ENCODE assay signal across 1 cellular context in the genomic region with DNA sequence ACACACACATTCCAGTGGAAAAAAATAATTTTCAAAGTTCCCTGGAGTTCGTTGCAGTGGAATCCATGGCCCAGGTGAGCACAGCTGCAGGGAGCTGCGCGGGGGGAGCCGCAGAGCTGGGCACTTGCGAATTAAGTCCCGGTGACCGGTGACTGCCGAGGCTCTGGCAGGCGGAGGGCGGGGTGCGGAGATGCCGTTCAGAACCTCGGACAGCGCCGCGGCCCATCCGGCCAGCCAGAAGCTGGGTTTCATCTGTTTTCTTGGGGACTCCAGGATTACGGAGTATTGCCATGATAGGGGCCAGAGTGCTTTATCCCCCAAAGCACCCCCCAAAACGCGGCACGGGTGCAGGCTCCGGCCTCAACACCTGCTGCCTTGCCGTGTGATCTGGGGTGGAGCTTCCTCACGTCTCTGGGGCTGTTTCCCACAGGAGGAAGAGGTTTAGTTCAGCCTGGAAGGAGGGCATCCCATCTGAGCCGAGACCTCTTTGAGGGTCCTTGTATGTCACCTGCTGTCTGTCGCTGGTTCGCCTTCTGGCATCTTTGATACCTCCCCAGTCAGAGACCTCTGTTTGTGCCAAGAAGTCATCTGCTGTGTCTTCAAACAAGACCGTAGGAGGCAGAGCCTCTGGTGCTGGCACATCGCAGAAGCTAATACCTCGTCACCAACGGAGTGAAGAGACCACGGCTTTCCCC.
A peak's percentile ranks its signal among the peaks of the same experiment; 100 is the strongest.
TF ChIP-seq lines count a peak whose summit lies in the region.

No MANE protein-coding gene starts in this region.

TF ChIP-seq in HepG2, 621 proteins besides CTCF, POLR2A, EP300 and RAD21 (continued from another document and continues in another):
- TF ChIP-seq CEBPZ (IDR thresholded peaks at IDR 0.05; ENCODE audit: low read length): no peak
- no peak for TF ChIP-seq FOXA1 (IDR thresholded peaks at IDR 0.05)
- no peak for TF ChIP-seq FOXA1 (CRISPR knock-in tag; IDR thresholded peaks at IDR 0.05)
- no peak; the same call in 1 of the 2 replicates for TF ChIP-seq HNF1B (CRISPR knock-in tag; IDR thresholded peaks at IDR 0.05)
- TF ChIP-seq, protein P1, sequence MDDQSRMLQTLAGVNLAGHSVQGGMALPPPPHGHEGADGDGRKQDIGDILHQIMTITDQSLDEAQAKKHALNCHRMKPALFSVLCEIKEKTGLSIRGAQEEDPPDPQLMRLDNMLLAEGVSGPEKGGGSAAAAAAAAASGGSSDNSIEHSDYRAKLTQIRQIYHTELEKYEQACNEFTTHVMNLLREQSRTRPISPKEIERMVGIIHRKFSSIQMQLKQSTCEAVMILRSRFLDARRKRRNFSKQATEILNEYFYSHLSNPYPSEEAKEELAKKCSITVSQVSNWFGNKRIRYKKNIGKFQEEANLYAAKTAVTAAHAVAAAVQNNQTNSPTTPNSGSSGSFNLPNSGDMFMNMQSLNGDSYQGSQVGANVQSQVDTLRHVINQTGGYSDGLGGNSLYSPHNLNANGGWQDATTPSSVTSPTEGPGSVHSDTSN (CRISPR knock-in tag; IDR thresholded peaks at IDR 0.05; ENCODE audit: borderline replicate concordance): peak; percentile 83; the same call in 1 of the 2 replicates
- TF ChIP-seq ZNF317 (CRISPR knock-in tag; IDR thresholded peaks at IDR 0.05): peak; percentile 71; the same call in 1 of the 2 replicates
- TF ChIP-seq TBL1XR1 (IDR thresholded peaks at IDR 0.05; ENCODE audit: borderline replicate concordance, low read length, partially characterized antibody): no peak
- no peak for TF ChIP-seq RORA (CRISPR knock-in tag; IDR thresholded peaks at IDR 0.05)
- peak; percentile 67; the same call in 1 of the 2 replicates for TF ChIP-seq ATF2 (CRISPR knock-in tag; IDR thresholded peaks at IDR 0.05)
- peak; percentile 72; the same call in 1 of the 2 replicates for TF ChIP-seq ZBTB20 (CRISPR knock-in tag; IDR thresholded peaks at IDR 0.05; ENCODE audit: borderline replicate concordance, low read depth)
- TF ChIP-seq SPEN (CRISPR knock-in tag; IDR thresholded peaks at IDR 0.05; ENCODE audit: low read depth): peak; percentile 55; the same call in 1 of the 2 replicates
- TF ChIP-seq TEAD2 (CRISPR knock-in tag; IDR thresholded peaks at IDR 0.05): no peak; the same call in 1 of the 2 replicates
- TF ChIP-seq TP53 (CRISPR knock-in tag; conservative IDR thresholded peaks at IDR 0.05): no peak
- TF ChIP-seq KAT7 (CRISPR knock-in tag; IDR thresholded peaks at IDR 0.05; ENCODE audit: borderline replicate concordance): no peak
- TF ChIP-seq SRY (CRISPR knock-in tag; IDR thresholded peaks at IDR 0.05): peak; percentile 83; the same call in 1 of the 2 replicates
- no peak for TF ChIP-seq DMAP1 (CRISPR knock-in tag; IDR thresholded peaks at IDR 0.05)
- TF ChIP-seq, protein P2, sequence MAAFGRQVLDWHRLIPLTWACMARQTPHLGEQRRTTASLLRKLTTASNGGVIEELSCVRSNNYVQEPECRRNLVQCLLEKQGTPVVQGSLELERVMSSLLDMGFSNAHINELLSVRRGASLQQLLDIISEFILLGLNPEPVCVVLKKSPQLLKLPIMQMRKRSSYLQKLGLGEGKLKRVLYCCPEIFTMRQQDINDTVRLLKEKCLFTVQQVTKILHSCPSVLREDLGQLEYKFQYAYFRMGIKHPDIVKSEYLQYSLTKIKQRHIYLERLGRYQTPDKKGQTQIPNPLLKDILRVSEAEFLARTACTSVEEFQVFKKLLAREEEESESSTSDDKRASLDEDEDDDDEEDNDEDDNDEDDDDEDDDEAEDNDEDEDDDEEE (CRISPR knock-in tag; IDR thresholded peaks at IDR 0.05): peak; percentile 87; the same call in 1 of the 2 replicates
- no peak for TF ChIP-seq MZF1 (CRISPR knock-in tag; IDR thresholded peaks at IDR 0.05; ENCODE audit: borderline replicate concordance)
- no peak for TF ChIP-seq ZNF713 (CRISPR knock-in tag; IDR thresholded peaks at IDR 0.05)
- TF ChIP-seq, protein P3, sequence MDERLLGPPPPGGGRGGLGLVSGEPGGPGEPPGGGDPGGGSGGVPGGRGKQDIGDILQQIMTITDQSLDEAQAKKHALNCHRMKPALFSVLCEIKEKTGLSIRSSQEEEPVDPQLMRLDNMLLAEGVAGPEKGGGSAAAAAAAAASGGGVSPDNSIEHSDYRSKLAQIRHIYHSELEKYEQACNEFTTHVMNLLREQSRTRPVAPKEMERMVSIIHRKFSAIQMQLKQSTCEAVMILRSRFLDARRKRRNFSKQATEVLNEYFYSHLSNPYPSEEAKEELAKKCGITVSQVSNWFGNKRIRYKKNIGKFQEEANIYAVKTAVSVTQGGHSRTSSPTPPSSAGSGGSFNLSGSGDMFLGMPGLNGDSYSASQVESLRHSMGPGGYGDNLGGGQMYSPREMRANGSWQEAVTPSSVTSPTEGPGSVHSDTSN (CRISPR knock-in tag; IDR thresholded peaks at IDR 0.05): no peak
- no peak for TF ChIP-seq NCOA5 (CRISPR knock-in tag; IDR thresholded peaks at IDR 0.05)
- TF ChIP-seq PRMT3 (CRISPR knock-in tag; IDR thresholded peaks at IDR 0.05; ENCODE audit: borderline replicate concordance, low read depth): no peak
- TF ChIP-seq, protein P4, sequence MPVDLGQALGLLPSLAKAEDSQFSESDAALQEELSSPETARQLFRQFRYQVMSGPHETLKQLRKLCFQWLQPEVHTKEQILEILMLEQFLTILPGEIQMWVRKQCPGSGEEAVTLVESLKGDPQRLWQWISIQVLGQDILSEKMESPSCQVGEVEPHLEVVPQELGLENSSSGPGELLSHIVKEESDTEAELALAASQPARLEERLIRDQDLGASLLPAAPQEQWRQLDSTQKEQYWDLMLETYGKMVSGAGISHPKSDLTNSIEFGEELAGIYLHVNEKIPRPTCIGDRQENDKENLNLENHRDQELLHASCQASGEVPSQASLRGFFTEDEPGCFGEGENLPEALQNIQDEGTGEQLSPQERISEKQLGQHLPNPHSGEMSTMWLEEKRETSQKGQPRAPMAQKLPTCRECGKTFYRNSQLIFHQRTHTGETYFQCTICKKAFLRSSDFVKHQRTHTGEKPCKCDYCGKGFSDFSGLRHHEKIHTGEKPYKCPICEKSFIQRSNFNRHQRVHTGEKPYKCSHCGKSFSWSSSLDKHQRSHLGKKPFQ (CRISPR knock-in tag; IDR thresholded peaks at IDR 0.05; ENCODE audit: insufficient replicate concordance): peak; percentile 56
- TF ChIP-seq CBX5 (CRISPR knock-in tag; IDR thresholded peaks at IDR 0.05; ENCODE audit: borderline replicate concordance): no peak
- TF ChIP-seq ZNF12 (CRISPR knock-in tag; IDR thresholded peaks at IDR 0.05): 0 out of 2 replicates have a peak, but pooled peaks have one; percentile 49
- TF ChIP-seq, protein P5, sequence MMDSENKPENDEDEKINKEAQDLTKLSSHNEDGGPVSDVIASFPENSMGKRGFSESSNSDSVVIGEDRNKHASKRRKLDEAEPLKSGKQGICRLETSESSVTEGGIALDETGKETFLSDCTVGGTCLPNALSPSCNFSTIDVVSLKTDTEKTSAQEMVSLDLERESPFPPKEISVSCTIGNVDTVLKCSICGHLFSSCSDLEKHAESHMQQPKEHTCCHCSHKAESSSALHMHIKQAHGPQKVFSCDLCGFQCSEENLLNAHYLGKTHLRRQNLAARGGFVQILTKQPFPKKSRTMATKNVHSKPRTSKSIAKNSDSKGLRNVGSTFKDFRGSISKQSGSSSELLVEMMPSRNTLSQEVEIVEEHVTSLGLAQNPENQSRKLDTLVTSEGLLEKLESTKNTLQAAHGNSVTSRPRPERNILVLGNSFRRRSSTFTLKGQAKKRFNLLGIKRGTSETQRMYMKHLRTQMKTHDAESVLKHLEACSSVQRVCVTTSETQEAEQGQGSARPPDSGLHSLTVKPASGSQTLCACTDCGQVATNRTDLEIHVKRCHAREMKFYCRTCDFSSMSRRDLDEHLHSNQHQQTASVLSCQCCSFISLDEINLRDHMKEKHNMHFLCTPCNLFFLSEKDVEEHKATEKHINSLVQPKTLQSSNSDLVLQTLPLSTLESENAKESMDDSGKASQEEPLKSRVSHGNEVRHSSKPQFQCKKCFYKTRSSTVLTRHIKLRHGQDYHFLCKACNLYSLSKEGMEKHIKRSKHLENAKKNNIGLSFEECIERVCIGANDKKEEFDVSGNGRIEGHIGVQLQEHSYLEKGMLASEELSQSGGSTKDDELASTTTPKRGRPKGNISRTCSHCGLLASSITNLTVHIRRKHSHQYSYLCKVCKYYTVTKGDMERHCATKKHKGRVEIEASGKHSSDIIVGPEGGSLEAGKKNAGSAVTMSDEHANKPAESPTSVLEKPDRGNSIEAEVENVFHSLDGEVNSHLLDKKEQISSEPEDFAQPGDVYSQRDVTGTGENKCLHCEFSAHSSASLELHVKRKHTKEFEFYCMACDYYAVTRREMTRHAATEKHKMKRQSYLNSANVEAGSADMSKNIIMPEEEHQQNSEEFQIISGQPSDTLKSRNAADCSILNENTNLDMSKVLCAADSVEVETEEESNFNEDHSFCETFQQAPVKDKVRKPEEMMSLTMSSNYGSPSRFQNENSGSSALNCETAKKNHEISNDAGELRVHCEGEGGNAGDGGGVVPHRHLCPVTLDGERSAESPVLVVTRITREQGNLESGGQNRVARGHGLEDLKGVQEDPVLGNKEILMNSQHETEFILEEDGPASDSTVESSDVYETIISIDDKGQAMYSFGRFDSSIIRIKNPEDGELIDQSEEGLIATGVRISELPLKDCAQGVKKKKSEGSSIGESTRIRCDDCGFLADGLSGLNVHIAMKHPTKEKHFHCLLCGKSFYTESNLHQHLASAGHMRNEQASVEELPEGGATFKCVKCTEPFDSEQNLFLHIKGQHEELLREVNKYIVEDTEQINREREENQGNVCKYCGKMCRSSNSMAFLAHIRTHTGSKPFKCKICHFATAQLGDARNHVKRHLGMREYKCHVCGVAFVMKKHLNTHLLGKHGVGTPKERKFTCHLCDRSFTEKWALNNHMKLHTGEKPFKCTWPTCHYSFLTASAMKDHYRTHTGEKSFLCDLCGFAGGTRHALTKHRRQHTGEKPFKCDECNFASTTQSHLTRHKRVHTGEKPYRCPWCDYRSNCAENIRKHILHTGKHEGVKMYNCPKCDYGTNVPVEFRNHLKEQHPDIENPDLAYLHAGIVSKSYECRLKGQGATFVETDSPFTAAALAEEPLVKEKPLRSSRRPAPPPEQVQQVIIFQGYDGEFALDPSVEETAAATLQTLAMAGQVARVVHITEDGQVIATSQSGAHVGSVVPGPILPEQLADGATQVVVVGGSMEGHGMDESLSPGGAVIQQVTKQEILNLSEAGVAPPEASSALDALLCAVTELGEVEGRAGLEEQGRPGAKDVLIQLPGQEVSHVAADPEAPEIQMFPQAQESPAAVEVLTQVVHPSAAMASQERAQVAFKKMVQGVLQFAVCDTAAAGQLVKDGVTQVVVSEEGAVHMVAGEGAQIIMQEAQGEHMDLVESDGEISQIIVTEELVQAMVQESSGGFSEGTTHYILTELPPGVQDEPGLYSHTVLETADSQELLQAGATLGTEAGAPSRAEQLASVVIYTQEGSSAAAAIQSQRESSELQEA (CRISPR knock-in tag; IDR thresholded peaks at IDR 0.05; ENCODE audit: not compliant biosample characterization): no peak
- TF ChIP-seq ZMYM3 (CRISPR knock-in tag; IDR thresholded peaks at IDR 0.05): no peak
- TF ChIP-seq GPBP1L1 (CRISPR knock-in tag; IDR thresholded peaks at IDR 0.05): no peak
- TF ChIP-seq SCMH1 (CRISPR knock-in tag; IDR thresholded peaks at IDR 0.05; ENCODE audit: borderline replicate concordance): no peak
- TF ChIP-seq DNMT1 (CRISPR knock-in tag; IDR thresholded peaks at IDR 0.05): no peak
- TF ChIP-seq ZNF207 (IDR thresholded peaks at IDR 0.05; ENCODE audit: borderline replicate concordance): no peak
